ENCODE assay signal across 22 cellular contexts in the genomic region with DNA sequence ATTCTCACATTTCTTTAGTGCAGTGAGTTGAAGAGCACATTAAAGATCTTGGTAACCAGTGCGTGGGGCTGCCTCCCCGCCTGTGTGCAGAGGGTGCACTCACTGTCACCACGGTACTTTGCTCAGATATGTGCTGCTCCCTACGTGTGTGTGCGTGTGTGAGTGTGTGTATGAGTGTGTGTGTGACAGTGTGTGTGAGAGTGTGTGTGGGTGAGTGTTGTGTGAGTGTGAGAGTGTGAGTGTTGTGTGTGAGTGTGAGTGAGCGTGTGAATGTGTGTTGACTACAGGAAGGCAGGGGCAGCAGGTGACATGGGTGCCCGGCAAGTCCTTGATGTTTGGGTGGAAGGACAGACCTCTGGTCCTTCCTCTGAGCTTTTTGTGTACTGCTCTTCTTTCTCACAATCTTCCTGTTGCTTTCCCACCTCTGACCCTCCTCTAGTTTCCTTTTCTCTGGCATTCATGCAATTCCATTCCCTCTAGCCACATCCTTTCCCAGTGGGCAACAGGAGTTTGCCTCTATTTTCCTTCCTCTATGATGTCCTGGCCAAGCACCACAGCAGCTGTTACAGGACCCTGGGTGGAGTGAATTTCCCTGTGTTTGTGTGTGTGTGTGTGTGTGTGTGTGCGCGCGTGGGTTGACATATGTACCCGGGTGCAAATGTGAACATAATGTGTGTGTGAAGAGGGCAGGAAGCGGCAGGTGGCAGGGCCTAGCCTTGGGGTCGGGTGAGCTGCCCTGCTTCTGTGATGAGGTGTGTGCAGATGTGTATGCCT. TPM values are rescaled to one million over a fixed set of nuclear protein-coding genes. Genes with fewer than 3 reads are reported as not detected.
DNase-seq lines count a peak whose midpoint lies in the region; ATAC-seq, FAIRE-seq and TF ChIP-seq lines count a peak whose summit lies in the region.
"Had no signal": no experiment of that assay in that cellular context is flagged by ENCODE, and none has a peak within 500 bp of the region (broad histone marks: within the 10 kb centered on the region; RNA-seq: fewer than 3 reads in every experiment).

No MANE protein-coding gene starts in this region.

- H3K4me3 ChIP-seq in choroid plexus epithelial cell (ENCODE audit: low read depth, low read length): no peak overlapping the region
- peak overlapping the region in 1 of 2 experiments; percentile 30 for H3K4me3 ChIP-seq in mesenchymal stem cell (ENCODE audit: insufficient read depth in 1 of 2, low read depth in 1 of 2, low read length in 2 of 2)
- no peak overlapping the region for H3K4me3 ChIP-seq in left ventricle myocardium inferior
- H3K4me3 ChIP-seq: body of pancreas, HAP-1, testis, vagina had no signal

- H2AK5ac ChIP-seq in mesenchymal stem cell (ENCODE audit: low read length, severe bottlenecking): no peak overlapping the region

- H3K27me3 ChIP-seq in mesenchymal stem cell (ENCODE audit: control insufficient read depth in 1 of 2, insufficient read depth in 1 of 2, low read length in 2 of 2): peaks cover 0 to 85% of the 10 kb centered on the region in 2 experiments
- H3K27me3 ChIP-seq in left ventricle myocardium inferior (ENCODE audit: low read depth): peaks cover 87% of the 10 kb centered on the region
- H3K27me3 ChIP-seq: BE2C, body of pancreas, testis, vagina had no signal

- no peak overlapping the region for H3K4me2 ChIP-seq in mesenchymal stem cell (ENCODE audit: low read length, poor library complexity, severe bottlenecking)

- no peak overlapping the region for H2BK120ac ChIP-seq in mesenchymal stem cell (ENCODE audit: low read depth, low read length)

- H3K27ac ChIP-seq in mesenchymal stem cell (ENCODE audit: low read length, poor library complexity, severe bottlenecking): no peak overlapping the region
- H3K27ac ChIP-seq in left ventricle myocardium inferior (replicated peaks): no peak overlapping the region
- H3K27ac ChIP-seq: body of pancreas, testis, vagina had no signal

- peak overlapping the region in 1 of 2 experiments; percentile 46 for H3K14ac ChIP-seq in mesenchymal stem cell (ENCODE audit: low read length in 2 of 2)

- no peak overlapping the region for H2AFZ ChIP-seq in mesenchymal stem cell (ENCODE audit: low read depth, low read length)

- no peak overlapping the region for H3K9ac ChIP-seq in mesenchymal stem cell (ENCODE audit: low read length)

- no peak overlapping the region for H2BK5ac ChIP-seq in mesenchymal stem cell (ENCODE audit: low read depth, low read length, poor library complexity, severe bottlenecking)

- peak; percentile 91 for FAIRE-seq in HTR-8/SVneo (lab: Jason Lieb, UNC)
- FAIRE-seq: colon, keratinocyte had no signal

- no peaks in the 10 kb centered on the region for H3K9me3 ChIP-seq in mesenchymal stem cell (ENCODE audit: control insufficient read depth, low read length)
- no peaks in the 10 kb centered on the region for H3K9me3 ChIP-seq in left ventricle myocardium inferior (replicated peaks)
- H3K9me3 ChIP-seq: BE2C, body of pancreas, HAP-1, testis, vagina had no signal

- H4K8ac ChIP-seq in mesenchymal stem cell (ENCODE audit: low read length): peak overlapping the region; percentile 39

- no peaks in the 10 kb centered on the region for H3K36me3 ChIP-seq in mesenchymal stem cell (ENCODE audit: control insufficient read depth in 1 of 2, insufficient read depth in 2 of 2, low read depth in 1 of 2, low read length in 2 of 2)
- H3K36me3 ChIP-seq in left ventricle myocardium inferior: no peaks in the 10 kb centered on the region
- H3K36me3 ChIP-seq: BE2C, HAP-1, vagina had no signal

- no peak overlapping the region for H2BK12ac ChIP-seq in mesenchymal stem cell (ENCODE audit: low read length in 2 of 2)

- no peak overlapping the region for H2BK15ac ChIP-seq in mesenchymal stem cell (ENCODE audit: low read depth, poor library complexity, severe bottlenecking)

- H4K91ac ChIP-seq in mesenchymal stem cell (ENCODE audit: low read length): peak overlapping the region; percentile 84

- TF ChIP-seq CTCF in choroid plexus epithelial cell (conservative IDR thresholded peaks at IDR 0.05; ENCODE audit: low read depth, low read length) (no peak), left ventricle myocardium inferior (IDR thresholded peaks at IDR 0.05; ENCODE audit: borderline replicate concordance) (no peak)

- H3K79me1 ChIP-seq in mesenchymal stem cell (replicated peaks; ENCODE audit: low read length, poor library complexity, severe bottlenecking): no peaks in the 10 kb centered on the region

- intact Hi-C loops in left ventricle myocardium inferior (cut with micrococcal nuclease): loop anchor here (10.0 kb wide), 1 partner anchor 225 kb away; no protein-coding TSS in a partner anchor

- DNase-seq in EH (ENCODE audit: low read depth) (peak; percentile 43), HTR-8/SVneo (ENCODE audit: insufficient read length, low spot score) (no peak), choroid plexus epithelial cell (ENCODE audit: low read depth) (peak; percentile 18), mesenchymal stem cell (no peak), left ventricle myocardium inferior (no peak), NCI-H774 (lab: John Stamatoyannopoulos, UW) (no peak)
- DNase-seq in NK-92 treated with Interleukin-12 subunit alpha and Interleukin-12 subunit beta, amount 100 ng/mL, for 24 hours (lab: John Stamatoyannopoulos, UW): no peak
- DNase-seq: activated CD4-positive, CD25-positive, alpha-beta regulatory T cell; activated effector memory CD4-positive, alpha-beta T cell treated with anti-CD3 and anti-CD28 coated beads, Interleukin-2, amount 50 U/mL, for 16 hours; body of pancreas; mammary epithelial cell; MM.1S; NCI-H1417 treated with DMSO at 0.1 percent for 48 hours; nucleus accumbens; testis had no signal

- no peak overlapping the region for H3K18ac ChIP-seq in mesenchymal stem cell (ENCODE audit: low read depth in 1 of 2, low read length in 2 of 2)

- WGBS in mesenchymal stem cell: 89% methylated on average over 12 of the region's 13 CpGs

- no peak overlapping the region for H3K23ac ChIP-seq in mesenchymal stem cell (ENCODE audit: low read length in 2 of 2)

- ATAC-seq in HG02870 (IDR thresholded peaks at IDR 0.05; ENCODE audit: unreplicated experiment): no peak
- ATAC-seq: activated CD8-positive, alpha-beta T cell treated with anti-CD3 and anti-CD28 coated beads for 36 hours; body of pancreas had no signal

- no peak overlapping the region for H3K4ac ChIP-seq in mesenchymal stem cell (ENCODE audit: low read depth in 1 of 2, low read length in 2 of 2)

- H3K4me1 ChIP-seq in mesenchymal stem cell (ENCODE audit: control insufficient read depth, insufficient read depth, low read depth, low read length) (peaks cover 19% of the 10 kb centered on the region), left ventricle myocardium inferior (no peaks in the 10 kb centered on the region)
- H3K4me1 ChIP-seq: BE2C, HAP-1, testis, vagina had no signal

RNA-seq across cellular contexts. Expression of a gene that starts 19.8 kb away (rescaled TPM):
- 0.01 TPM for polyA plus RNA-seq in mesenchymal stem cell (2013, experiment 1 of 2)
- 0.01 TPM for polyA plus RNA-seq in mesenchymal stem cell (2013, experiment 2 of 2)
- not detected for total RNA-seq in left ventricle myocardium inferior
- total RNA-seq: activated CD8-positive, alpha-beta T cell treated with anti-CD3 and anti-CD28 coated beads for 36 hours; body of pancreas; mammary epithelial cell had no signal
- polyA plus RNA-seq: keratinocyte, mammary epithelial cell had no signal

Comparison
In these comparisons a context has a peak if more than half of its experiments do, and no peak if none do; other contexts are left out.
1. DNase-seq: peak in EH (single experiment) and choroid plexus epithelial cell (single experiment); none in HTR-8/SVneo (single experiment), mesenchymal stem cell (single experiment), NK-92 treated with Interleukin-12 subunit alpha and Interleukin-12 subunit beta, amount 100 ng/mL, for 24 hours (single experiment), left ventricle myocardium inferior (single experiment) and NCI-H774 (single experiment).